10 cellular contexts compared by ENCODE assay signal in genomic region chr1:21818661-21819060, GRCh38. TPM values are rescaled to one million over a fixed set of nuclear protein-coding genes. Genes with fewer than 3 reads are reported as not detected.
DNase-seq lines count a peak whose midpoint lies in the region; ATAC-seq, FAIRE-seq and TF ChIP-seq lines count a peak whose summit lies in the region.
"Had no signal": no experiment of that assay in that cellular context is flagged by ENCODE, and none has a peak within 500 bp of the region (broad histone marks: within the 10 kb centered on the region; RNA-seq: fewer than 3 reads in every experiment).

No MANE protein-coding gene starts in this region.

- H3K9me3 ChIP-seq in DND-41 (ENCODE audit: insufficient read depth, low read length, severe bottlenecking): no peaks in the 10 kb centered on the region

- H3K27ac ChIP-seq in DND-41 (ENCODE audit: low read length): no peak overlapping the region
- H3K27ac ChIP-seq in dorsolateral prefrontal cortex: no peak overlapping the region
- H3K27ac ChIP-seq: skin epidermis had no signal

- FAIRE-seq in frontal cortex (lab: Jason Lieb, UNC): no peak

- peaks cover 18 to 19% of the 10 kb centered on the region in 2 donors for H3K4me1 Mint-ChIP-seq in immature natural killer cell
- H3K4me1 Mint-ChIP-seq: brain had no signal

- 0 out of 2 replicates have a peak, but pooled peaks cover 4% of the 10 kb centered on the region for H3K4me1 ChIP-seq in DND-41 (ENCODE audit: insufficient read depth, low read length)

- H3K27ac Mint-ChIP-seq in immature natural killer cell: no peak overlapping the region

- no peak overlapping the region for H3K4me2 ChIP-seq in DND-41 (ENCODE audit: insufficient read depth, low read length)

- TF ChIP-seq CTCF in DND-41 (IDR thresholded peaks at IDR 0.05; ENCODE audit: borderline replicate concordance, extremely low read depth, low read length, poor library complexity, severe bottlenecking) (no peak), dorsolateral prefrontal cortex (IDR thresholded peaks at IDR 0.05 in 54 of 56, conservative IDR thresholded peaks at IDR 0.05 in 2 of 56; ENCODE audit: low read depth in 1 of 56, partially characterized antibody in 56 of 56) (no peak)

- peak; percentile 89 for ATAC-seq in DND-41 (ENCODE audit: insufficient read depth, low read depth)

- H3K79me2 ChIP-seq in DND-41 (ENCODE audit: insufficient read depth, low read length): no peaks in the 10 kb centered on the region

- intact Hi-C loops in dorsolateral prefrontal cortex (cut with DNase I): no loop called here

- H3K36me3 ChIP-seq in DND-41 (ENCODE audit: insufficient read depth, low read length): no peaks in the 10 kb centered on the region

- no peaks in the 10 kb centered on the region for H3K36me3 Mint-ChIP-seq in immature natural killer cell

- H2AFZ ChIP-seq in DND-41 (ENCODE audit: low read depth, low read length): no peak overlapping the region

- H3K9ac ChIP-seq in DND-41 (ENCODE audit: low read depth, low read length): no peak overlapping the region

- H3K27me3 ChIP-seq in DND-41 (ENCODE audit: insufficient read depth, low read length, poor library complexity) (no peaks in the 10 kb centered on the region), dorsolateral prefrontal cortex (peaks cover 0 to 12% (median 8%) of the 10 kb centered on the region in 45 donors)

- DNase-seq in DND-41: peak; percentile 58
- peak; percentile 44 for DNase-seq in LoVo (ENCODE audit: low spot score)
- DNase-seq in activated T-cell treated with anti-CD3 and anti-CD28 coated beads for 24 hours (ENCODE audit: low read depth): peak; percentile 16
- peak; percentile 19 to 30 (median 26) for DNase-seq in immature natural killer cell
- DNase-seq in NCI-H526 treated with DMSO at 0.1 percent for 48 hours (lab: John Stamatoyannopoulos, UW): no peak
- DNase-seq in AML-193 (lab: John Stamatoyannopoulos, UW): no peak
- DNase-seq in frontal cortex (ENCODE audit: low spot score in 2 of 2): no peak
- DNase-seq in dorsolateral prefrontal cortex: no peak

- peaks cover 3% of the 10 kb centered on the region for H4K20me1 ChIP-seq in DND-41 (ENCODE audit: insufficient read depth, low read length)

- H3K9me3 Mint-ChIP-seq in immature natural killer cell: no peaks in the 10 kb centered on the region

- H3K27me3 Mint-ChIP-seq in immature natural killer cell (ENCODE audit: low read depth in 3 of 3): peaks cover 2 to 7% (median 4%) of the 10 kb centered on the region in 3 donors

- H3K4me3 ChIP-seq in DND-41 (ENCODE audit: low read depth in 1 of 2, low read length in 2 of 2): no peak overlapping the region
- H3K4me3 ChIP-seq in dorsolateral prefrontal cortex: no peak overlapping the region
- H3K4me3 ChIP-seq: skin epidermis had no signal

- H3K4me3 Mint-ChIP-seq in immature natural killer cell: peak overlapping the region in 1 of 5 donors; percentile 21
- H3K4me3 Mint-ChIP-seq: brain had no signal

RNA-seq across cellular contexts. Expression of gene LDLRAD2, which starts 6.6 kb away (rescaled TPM):
- under 1 TPM in 2 of 3 donors, not detected in 1; 0.12 to 0.29 TPM for polyA plus RNA-seq in immature natural killer cell
- total RNA-seq in frontal cortex: not detected
- total RNA-seq in dorsolateral prefrontal cortex: 1 to 10 TPM in 10 of 120 experiments, under 1 TPM in 102, not detected in 8; 0.11 to 1.7 (median 0.48) TPM

RNA-seq across cellular contexts. Expression of gene USP48, which starts 35.7 kb away (rescaled TPM):
- polyA plus RNA-seq in immature natural killer cell: 10 to 100 TPM; 24.9 to 31.8 (median 26.3) TPM
- total RNA-seq in frontal cortex (58.7 TPM), dorsolateral prefrontal cortex (100 to 1,000 TPM in 79 of 120 experiments, 10 to 100 TPM in 41; 77.5 to 131 (median 105) TPM)

Comparison
In these comparisons a context has a peak if more than half of its experiments do, and no peak if none do; other contexts are left out.
1. DNase-seq: peak in DND-41 (single experiment), LoVo (single experiment), activated T-cell treated with anti-CD3 and anti-CD28 coated beads for 24 hours (single experiment) and immature natural killer cell (3 of 3); none in NCI-H526 treated with DMSO at 0.1 percent for 48 hours (single experiment), AML-193 (0 of 2), frontal cortex (0 of 2) and dorsolateral prefrontal cortex (0 of 10).